Comparison of ENCODE assay signal across 8 cellular contexts in genomic region chr2:47310801-47311560, GRCh38.
DNase-seq lines count a peak whose midpoint lies in the region; ATAC-seq and FAIRE-seq lines count a peak whose summit lies in the region.

No MANE protein-coding gene starts in this region.

- DNase-seq in amygdala (lab: John Stamatoyannopoulos, UW) (peak; percentile 35 to 95 (median 83)), RCC 7860 (ENCODE audit: low spot score) (no peak), HCEC 1CT (no peak), NCI-H524 treated with DMSO at 0.1 percent for 48 hours (lab: John Stamatoyannopoulos, UW) (no peak), GM19240 (ENCODE audit: insufficient read length, low spot score) (no peak)

- H3K27me3 ChIP-seq in mucosa of stomach (ENCODE audit: control insufficient read depth, insufficient read depth, low read length): no peaks in the 10 kb centered on the region

- H3K36me3 ChIP-seq in mucosa of stomach (ENCODE audit: control insufficient read depth, insufficient read depth, low read length): no peaks in the 10 kb centered on the region

- H3K4me3 ChIP-seq in mucosa of stomach (ENCODE audit: low read length): no peak overlapping the region

- no peak for FAIRE-seq in RCC 7860 (lab: Jason Lieb, UNC)

- peak overlapping the region; percentile 6 for H3K9ac ChIP-seq in mucosa of stomach (ENCODE audit: low read length)

- H3K4me1 ChIP-seq in mucosa of stomach (ENCODE audit: control insufficient read depth, insufficient read depth, low read length): peaks cover 61% of the 10 kb centered on the region

- H3K9me3 ChIP-seq in mucosa of stomach (ENCODE audit: control insufficient read depth, low read length): no peaks in the 10 kb centered on the region

- ATAC-seq in GM19023 (IDR thresholded peaks at IDR 0.05; ENCODE audit: unreplicated experiment): peak; percentile 14
- ATAC-seq in HG03060 (IDR thresholded peaks at IDR 0.05; ENCODE audit: low read depth, unreplicated experiment): peak; percentile 4

Comparison
In these comparisons a context has a peak if more than half of its experiments do, and no peak if none do; other contexts are left out.
1. DNase-seq: peak in amygdala (56 of 56); none in RCC 7860 (single experiment), HCEC 1CT (single experiment), NCI-H524 treated with DMSO at 0.1 percent for 48 hours (single experiment) and GM19240 (single experiment).